ENCODE assay signal across 17 cellular contexts in genomic region chr1:170714938-170715337, GRCh38. TPM values are rescaled to one million over a fixed set of nuclear protein-coding genes. Genes with fewer than 3 reads are reported as not detected.
DNase-seq lines count a peak whose midpoint lies in the region; ATAC-seq and TF ChIP-seq lines count a peak whose summit lies in the region.
"Had no signal": no experiment of that assay in that cellular context is flagged by ENCODE, and none has a peak within 500 bp of the region (broad histone marks: within the 10 kb centered on the region; RNA-seq: fewer than 3 reads in every experiment).

No MANE protein-coding gene starts in this region.

- H3K36me3 ChIP-seq in IMR-90 (ENCODE audit: control insufficient read depth, insufficient read depth, low read length): peaks cover 8% of the 10 kb centered on the region
- peaks cover 11% of the 10 kb centered on the region for H3K36me3 ChIP-seq in osteoblast (ENCODE audit: insufficient read depth, low read length)
- H3K36me3 ChIP-seq: BE2C had no signal

- no peak for TF ChIP-seq RAD21 in IMR-90 (IDR thresholded peaks at IDR 0.05; ENCODE audit: low read length)

- BruUV-seq in IMR-90 (replicated peaks; lab: Mats Ljungman, UMichigan): no TSS peak

- H2AK9ac ChIP-seq in IMR-90 (replicated peaks; ENCODE audit: low read depth, low read length, poor library complexity): no peak overlapping the region

- H3K27ac ChIP-seq in IMR-90 (ENCODE audit: insufficient read depth, low read length) (no peak overlapping the region), osteoblast (ENCODE audit: low read depth, low read length) (peak overlapping the region; percentile 92)
- H3K27ac ChIP-seq: A549, C4-2B had no signal

- H3K4me3 ChIP-seq in IMR-90 (ENCODE audit: insufficient read depth, low read depth, low read length) (no peak overlapping the region), osteoblast (ENCODE audit: insufficient read depth, low read length) (no peak overlapping the region)
- H3K4me3 ChIP-seq: A549, GM23338 had no signal

- H3K27me3 ChIP-seq in IMR-90 (ENCODE audit: control insufficient read depth, insufficient read depth, low read length) (no peaks in the 10 kb centered on the region), osteoblast (ENCODE audit: insufficient read depth, low read length) (no peaks in the 10 kb centered on the region)
- H3K27me3 ChIP-seq: BE2C had no signal

- no peak overlapping the region for H3K4me3 Mint-ChIP-seq in chondrocyte (ENCODE audit: unreplicated experiment)
- H3K4me3 Mint-ChIP-seq: CD4-positive, alpha-beta memory T cell; GM23338; IgD-negative memory B cell had no signal

- no peak for DNase-seq in IMR-90
- no peak for DNase-seq in chondrocyte (ENCODE audit: low spot score)
- no peak for DNase-seq in osteoblast (ENCODE audit: insufficient read length, low spot score, missing footprints)
- no peak for DNase-seq in stimulated activated CD8-positive, alpha-beta memory T cell treated with anti-CD3 and anti-CD28 coated beads, Interleukin-4, amount 100 ng/mL, for 48 hours
- DNase-seq in activated CD4-positive, CD25-positive, alpha-beta regulatory T cell treated with anti-CD3 and anti-CD28 coated beads, Interleukin-2, amount 50 U/mL, for 72 hours: no peak
- DNase-seq: BE2C; CD4-positive, alpha-beta memory T cell; DND-41; GF-D8; H7 had no signal

- peaks cover 75% of the 10 kb centered on the region for H3K79me2 ChIP-seq in osteoblast (ENCODE audit: insufficient read depth, low read length)

- peak overlapping the region; percentile 59 for H3K27ac Mint-ChIP-seq in chondrocyte (ENCODE audit: unreplicated experiment)
- H3K27ac Mint-ChIP-seq: GM23338, IgD-negative memory B cell had no signal

- TF ChIP-seq CTCF in IMR-90 (conservative IDR thresholded peaks at IDR 0.05; ENCODE audit: low read depth, low read length) (no peak), chondrocyte (IDR thresholded peaks at IDR 0.05) (no peak), osteoblast (IDR thresholded peaks at IDR 0.05; ENCODE audit: extremely low read depth, low read depth, low read length) (no peak)

- H3K4ac ChIP-seq in IMR-90 (ENCODE audit: low read depth, low read length): no peak overlapping the region

- no peak overlapping the region for H2BK5ac ChIP-seq in IMR-90 (ENCODE audit: low read depth, low read length, poor library complexity, severe bottlenecking)

- H4K8ac ChIP-seq in IMR-90 (ENCODE audit: low read depth in 2 of 2, low read length in 2 of 2): no peak overlapping the region

- H4K20me1 ChIP-seq in IMR-90 (ENCODE audit: insufficient read depth, low read length) (no peaks in the 10 kb centered on the region), osteoblast (ENCODE audit: insufficient read depth, low read length) (no peaks in the 10 kb centered on the region)

- H3K27me3 Mint-ChIP-seq in chondrocyte (ENCODE audit: low read depth): no peaks in the 10 kb centered on the region
- H3K27me3 Mint-ChIP-seq: IgD-negative memory B cell had no signal

- H3K56ac ChIP-seq in IMR-90 (ENCODE audit: extremely low read depth, insufficient read depth, low read length): no peak overlapping the region

- POLR2A ChIA-PET in IMR-90 (lab: Charles Lee; ENCODE audit: unreplicated experiment): no interaction called here

- H3K4me1 ChIP-seq in IMR-90 (ENCODE audit: control insufficient read depth, insufficient read depth, low read length): peaks cover 2% of the 10 kb centered on the region; the same call in 1 of the 2 replicates
- peaks cover 52% of the 10 kb centered on the region for H3K4me1 ChIP-seq in osteoblast (ENCODE audit: insufficient read depth, low read length)
- H3K4me1 ChIP-seq: A549, BE2C had no signal

- CTCF ChIA-PET in IMR-90 (lab: Yijun Ruan, JAX): no interaction called here

- H3K4me2 ChIP-seq in IMR-90 (ENCODE audit: low read depth, low read length) (no peak overlapping the region), osteoblast (ENCODE audit: insufficient read depth, low read length) (peak overlapping the region; percentile 40)
- H3K4me2 ChIP-seq: A549, GM23338 had no signal

- peaks cover 4% of the 10 kb centered on the region for H3K9me3 Mint-ChIP-seq in chondrocyte (ENCODE audit: low read depth)
- H3K9me3 Mint-ChIP-seq: CD4-positive, alpha-beta memory T cell; GM23338 had no signal

- peaks cover 12% of the 10 kb centered on the region for H3K36me3 Mint-ChIP-seq in chondrocyte (ENCODE audit: low read depth)
- H3K36me3 Mint-ChIP-seq: CD4-positive, alpha-beta memory T cell had no signal

- no peak overlapping the region for H4K91ac ChIP-seq in IMR-90 (ENCODE audit: insufficient read depth, low read depth, low read length)

- TF ChIP-seq POLR2A in IMR-90 (IDR thresholded peaks at IDR 0.05; ENCODE audit: low read depth, low read length): no peak

- peaks cover 3% of the 10 kb centered on the region; the same call in 1 of the 2 replicates for H3K9me1 ChIP-seq in IMR-90 (ENCODE audit: insufficient read depth, low read length)

- WGBS in IMR-90 (ENCODE audit: extremely low coverage in 2 of 2, insufficient read length in 1 of 2), 2 experiments: no CpG with 5 or more reads among the region's 1 CpG

- H3K18ac ChIP-seq in IMR-90 (ENCODE audit: low read depth, low read length): no peak overlapping the region

- no peak overlapping the region for H3K9ac ChIP-seq in IMR-90 (ENCODE audit: low read depth, low read length)

- H2BK15ac ChIP-seq in IMR-90 (ENCODE audit: low read depth, low read length): no peak overlapping the region

- in situ Hi-C loops in IMR-90 (cut with MboI; ENCODE audit: low sequenced_read_pairs): loop anchor here (25.0 kb wide), 1 partner anchor 1603 kb away; the partner anchor contains the start of gene ATP1B1

- ATAC-seq in IMR-90 (ENCODE audit: low read depth): no peak
- ATAC-seq in GM18498 (IDR thresholded peaks at IDR 0.05; ENCODE audit: unreplicated experiment): no peak
- no peak for ATAC-seq in GM19397 (IDR thresholded peaks at IDR 0.05; ENCODE audit: unreplicated experiment)
- ATAC-seq: A549, GM23338 had no signal

- H3K9me3 ChIP-seq in IMR-90 (ENCODE audit: control insufficient read depth, insufficient read depth, low read length) (no peaks in the 10 kb centered on the region), osteoblast (ENCODE audit: low read depth, low read length) (no peaks in the 10 kb centered on the region)
- H3K9me3 ChIP-seq: A549, BE2C had no signal

- H3K79me1 ChIP-seq in IMR-90 (ENCODE audit: low read depth in 1 of 2, low read length in 2 of 2): peaks cover 19 to 51% of the 10 kb centered on the region in 2 experiments

- no peak overlapping the region for H3K23ac ChIP-seq in IMR-90 (ENCODE audit: low read depth, low read length)

- no peak overlapping the region for H2AFZ ChIP-seq in IMR-90 (replicated peaks; ENCODE audit: low read length, poor library complexity)
- no peak overlapping the region for H2AFZ ChIP-seq in osteoblast (ENCODE audit: low read length)
- H2AFZ ChIP-seq: GM23338 had no signal

- 0 out of 2 replicates have a peak overlapping the region, but pooled peaks have one; percentile 20 for H2BK120ac ChIP-seq in IMR-90 (ENCODE audit: low read depth, low read length)

- no peak overlapping the region for H3K14ac ChIP-seq in IMR-90 (replicated peaks; ENCODE audit: low read depth, low read length)

- dilution Hi-C loops in IMR-90 (cut with HindIII; ENCODE audit: low sequenced_read_pairs, unreplicated experiment): no loop called here

- intact Hi-C loops in IMR-90 (cut with micrococcal nuclease): no loop called here

- no peak overlapping the region for H4K5ac ChIP-seq in IMR-90 (ENCODE audit: low read depth, low read length)

- peaks cover 82% of the 10 kb centered on the region for H3K4me1 Mint-ChIP-seq in chondrocyte (ENCODE audit: low read depth)
- H3K4me1 Mint-ChIP-seq: CD4-positive, alpha-beta memory T cell; GM23338; IgD-negative memory B cell had no signal

- H2BK20ac ChIP-seq in IMR-90 (ENCODE audit: low read depth, low read length): no peak overlapping the region

- H2AK5ac ChIP-seq in IMR-90 (ENCODE audit: low read depth, low read length): no peak overlapping the region

TF ChIP-seq in IMR-90, 13 proteins besides CTCF, POLR2A, EP300 and RAD21:
- no peak for TF ChIP-seq RFX5 (IDR thresholded peaks at IDR 0.05; ENCODE audit: low read depth, low read length)
- no peak for TF ChIP-seq USF2 (IDR thresholded peaks at IDR 0.05; ENCODE audit: low read depth, low read length)
- no peak for TF ChIP-seq CEBPB (IDR thresholded peaks at IDR 0.05; ENCODE audit: low read depth, low read length)
- TF ChIP-seq NFE2L2 (IDR thresholded peaks at IDR 0.05; ENCODE audit: low read depth, low read length): no peak
- TF ChIP-seq, protein P1, sequence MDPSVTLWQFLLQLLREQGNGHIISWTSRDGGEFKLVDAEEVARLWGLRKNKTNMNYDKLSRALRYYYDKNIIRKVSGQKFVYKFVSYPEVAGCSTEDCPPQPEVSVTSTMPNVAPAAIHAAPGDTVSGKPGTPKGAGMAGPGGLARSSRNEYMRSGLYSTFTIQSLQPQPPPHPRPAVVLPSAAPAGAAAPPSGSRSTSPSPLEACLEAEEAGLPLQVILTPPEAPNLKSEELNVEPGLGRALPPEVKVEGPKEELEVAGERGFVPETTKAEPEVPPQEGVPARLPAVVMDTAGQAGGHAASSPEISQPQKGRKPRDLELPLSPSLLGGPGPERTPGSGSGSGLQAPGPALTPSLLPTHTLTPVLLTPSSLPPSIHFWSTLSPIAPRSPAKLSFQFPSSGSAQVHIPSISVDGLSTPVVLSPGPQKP (IDR thresholded peaks at IDR 0.05; ENCODE audit: borderline replicate concordance, low read depth, low read length): no peak
- no peak for TF ChIP-seq BHLHE40 (IDR thresholded peaks at IDR 0.05; ENCODE audit: low read depth, low read length)
- no peak for TF ChIP-seq SMC3 (IDR thresholded peaks at IDR 0.05; ENCODE audit: low read depth, low read length)
- TF ChIP-seq MAFK (IDR thresholded peaks at IDR 0.05; ENCODE audit: low read depth, low read length): no peak
- no peak for TF ChIP-seq FOS (IDR thresholded peaks at IDR 0.05; ENCODE audit: low read depth, low read length)
- no peak for TF ChIP-seq RCOR1 (IDR thresholded peaks at IDR 0.05; ENCODE audit: insufficient replicate concordance, low read length)
- TF ChIP-seq CHD1 (IDR thresholded peaks at IDR 0.05; ENCODE audit: low read depth, low read length): no peak
- TF ChIP-seq MAZ (IDR thresholded peaks at IDR 0.05; ENCODE audit: borderline replicate concordance, low read depth, low read length): no peak

RNA-seq across cellular contexts. Expression of gene PRRX1, which starts 51.0 kb away (rescaled TPM):
- total RNA-seq in IMR-90 (2012; rRNA removed): 65.4 and 82.8 TPM in 2 replicates
- 50.0 and 54.7 TPM in 2 replicates for polyA plus RNA-seq in IMR-90 (2012; rRNA removed)
- 21.0 and 21.4 TPM in 2 replicates for polyA plus RNA-seq in IMR-90 (2012; cell fraction: cytosol; rRNA removed)
- polyA plus RNA-seq in IMR-90 (2012; cell fraction: nucleus; rRNA removed; ENCODE audit: low replicate concordance): 21.1 and 49.1 TPM in 2 replicates
- total RNA-seq in chondrocyte: 158 to 224 TPM (median 168 TPM) in 3 replicates
- 307 and 427 TPM in 2 replicates for total RNA-seq in osteoblast
- total RNA-seq: CD4-positive, alpha-beta memory T cell; GM23338; H7; HT-29 had no signal
- polyA plus RNA-seq: CD4-positive, alpha-beta memory T cell; IgD-negative memory B cell had no signal
